ENCODE assay signal across 8 cellular contexts in the genomic region with DNA sequence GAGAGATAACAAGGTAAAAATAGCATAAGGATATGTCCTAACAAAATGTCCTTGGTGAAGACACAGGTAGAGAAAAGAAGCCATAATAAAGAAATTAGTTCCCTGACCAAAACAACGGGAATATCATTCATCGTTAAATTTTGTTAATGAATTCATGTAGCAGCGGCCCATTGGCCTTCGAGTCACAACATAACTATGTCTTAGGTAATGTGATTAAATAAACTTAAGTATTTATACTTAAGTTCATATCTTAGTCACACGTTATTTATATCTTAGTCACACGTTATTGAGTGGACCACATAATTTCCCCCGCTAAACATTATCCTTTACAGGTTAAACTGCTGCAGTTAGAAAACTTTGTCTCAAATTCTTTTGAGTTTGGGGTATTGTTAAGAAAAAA. TPM values are rescaled to one million over a fixed set of nuclear protein-coding genes. Genes with fewer than 3 reads are reported as not detected.
DNase-seq lines count a peak whose midpoint lies in the region; ATAC-seq and FAIRE-seq lines count a peak whose summit lies in the region.

No MANE protein-coding gene starts in this region.

- WGBS in small intestine, 3 donors = 57 to 67% (median 65%) methylated on average over 7 of the region's 7 CpGs

- no peaks in the 10 kb centered on the region for H3K27me3 ChIP-seq in HAP-1 (ENCODE audit: low read depth)
- no peaks in the 10 kb centered on the region for H3K27me3 ChIP-seq in small intestine (ENCODE audit: control insufficient read depth in 2 of 2, insufficient read depth in 2 of 2, low read length in 2 of 2)

- H3K36me3 ChIP-seq in HAP-1 (replicated peaks) (no peaks in the 10 kb centered on the region), small intestine (ENCODE audit: control insufficient read depth in 2 of 2, insufficient read depth in 2 of 2, low read length in 2 of 2) (no peaks in the 10 kb centered on the region)

- DNase-seq in HAP-1 (ENCODE audit: low spot score in 2 of 2) = no peak
- peak; percentile 37 for DNase-seq in amniotic stem cell (lab: John Stamatoyannopoulos, UW)
- DNase-seq in small intestine = no peak
- DNase-seq in DMS153 (lab: John Stamatoyannopoulos, UW) = no peak
- DNase-seq in NAMALWA (ENCODE audit: low spot score) = no peak
- no peak for DNase-seq in SW 1271 (lab: John Stamatoyannopoulos, UW)

- no peak overlapping the region for H3K27ac ChIP-seq in small intestine (ENCODE audit: low read depth in 1 of 2, low read length in 1 of 2)

- peak; percentile 44 for FAIRE-seq in small intestine (lab: Jason Lieb, UNC)

- in situ Hi-C loops in HAP-1 (cut with MboI; ENCODE audit: low sequenced_read_pairs) = no loop called here

- H3K4me1 ChIP-seq in HAP-1 = peaks cover 15% of the 10 kb centered on the region
- peaks cover 0 to 2% of the 10 kb centered on the region in 2 donors for H3K4me1 ChIP-seq in small intestine (ENCODE audit: control insufficient read depth in 2 of 2, insufficient read depth in 1 of 2, low read depth in 1 of 2, low read length in 1 of 2)

- H3K4me3 ChIP-seq in HAP-1 (peak overlapping the region; percentile 65), iPS-11a (ENCODE audit: low read depth, low read length) (peak overlapping the region; percentile 83), small intestine (ENCODE audit: low read depth in 1 of 2, low read length in 2 of 2) (peak overlapping the region in 1 of 2 donors; percentile 62)

- no peak for ATAC-seq in HG03571 (IDR thresholded peaks at IDR 0.05; ENCODE audit: unreplicated experiment)

- H3K9me3 ChIP-seq in HAP-1 (no peaks in the 10 kb centered on the region), small intestine (ENCODE audit: control insufficient read depth, low read depth) (no peaks in the 10 kb centered on the region)

RNA-seq across cellular contexts. Expression of a gene that starts 1.2 kb away (rescaled TPM):
- 10 to 100 TPM in 1 of 3 donors, 1 to 10 TPM in 2; 4.0 to 11.8 (median 5.9) TPM for polyA plus RNA-seq in small intestine
